In the genomic region with DNA sequence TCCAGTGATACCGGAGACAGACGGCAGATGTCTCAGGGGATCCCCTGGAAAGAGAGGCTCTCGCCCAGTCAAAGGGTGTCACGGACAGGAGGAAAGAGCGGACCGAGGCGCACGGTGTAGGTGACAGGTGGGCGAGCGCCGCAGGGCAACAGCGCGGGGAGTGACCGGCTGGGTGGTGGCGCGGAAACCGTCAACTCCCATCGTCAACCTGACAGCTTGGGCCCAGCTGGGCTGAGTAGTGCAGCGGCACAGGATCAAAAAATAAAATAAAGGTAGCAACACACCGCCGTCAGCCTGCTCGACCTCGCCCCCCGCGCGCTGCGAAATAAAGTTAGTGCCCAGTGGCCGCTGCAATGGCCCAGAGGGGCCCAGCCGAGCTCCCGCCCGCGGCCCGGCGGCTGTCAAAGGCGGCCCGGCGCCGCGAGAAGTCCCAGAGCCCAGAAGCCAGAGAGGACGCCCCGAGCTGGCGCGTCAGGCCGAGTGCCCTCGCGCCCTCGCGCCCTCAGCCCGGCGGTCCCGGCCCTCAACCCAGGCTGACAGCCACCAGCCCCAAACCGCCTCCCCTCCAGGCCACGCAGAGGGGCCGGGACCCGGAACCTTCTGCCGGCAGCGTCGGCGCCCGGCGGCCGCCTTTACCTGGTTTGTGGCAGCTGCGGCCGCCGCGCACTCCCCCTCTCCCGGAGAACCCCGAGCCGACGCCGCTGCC, we compare ENCODE assay signal across 8 cellular contexts. TPM values are rescaled to one million over a fixed set of nuclear protein-coding genes. Genes with fewer than 3 reads are reported as not detected.
DNase-seq lines count a peak whose midpoint lies in the region; ATAC-seq and TF ChIP-seq lines count a peak whose summit lies in the region.

A gene with protein sequence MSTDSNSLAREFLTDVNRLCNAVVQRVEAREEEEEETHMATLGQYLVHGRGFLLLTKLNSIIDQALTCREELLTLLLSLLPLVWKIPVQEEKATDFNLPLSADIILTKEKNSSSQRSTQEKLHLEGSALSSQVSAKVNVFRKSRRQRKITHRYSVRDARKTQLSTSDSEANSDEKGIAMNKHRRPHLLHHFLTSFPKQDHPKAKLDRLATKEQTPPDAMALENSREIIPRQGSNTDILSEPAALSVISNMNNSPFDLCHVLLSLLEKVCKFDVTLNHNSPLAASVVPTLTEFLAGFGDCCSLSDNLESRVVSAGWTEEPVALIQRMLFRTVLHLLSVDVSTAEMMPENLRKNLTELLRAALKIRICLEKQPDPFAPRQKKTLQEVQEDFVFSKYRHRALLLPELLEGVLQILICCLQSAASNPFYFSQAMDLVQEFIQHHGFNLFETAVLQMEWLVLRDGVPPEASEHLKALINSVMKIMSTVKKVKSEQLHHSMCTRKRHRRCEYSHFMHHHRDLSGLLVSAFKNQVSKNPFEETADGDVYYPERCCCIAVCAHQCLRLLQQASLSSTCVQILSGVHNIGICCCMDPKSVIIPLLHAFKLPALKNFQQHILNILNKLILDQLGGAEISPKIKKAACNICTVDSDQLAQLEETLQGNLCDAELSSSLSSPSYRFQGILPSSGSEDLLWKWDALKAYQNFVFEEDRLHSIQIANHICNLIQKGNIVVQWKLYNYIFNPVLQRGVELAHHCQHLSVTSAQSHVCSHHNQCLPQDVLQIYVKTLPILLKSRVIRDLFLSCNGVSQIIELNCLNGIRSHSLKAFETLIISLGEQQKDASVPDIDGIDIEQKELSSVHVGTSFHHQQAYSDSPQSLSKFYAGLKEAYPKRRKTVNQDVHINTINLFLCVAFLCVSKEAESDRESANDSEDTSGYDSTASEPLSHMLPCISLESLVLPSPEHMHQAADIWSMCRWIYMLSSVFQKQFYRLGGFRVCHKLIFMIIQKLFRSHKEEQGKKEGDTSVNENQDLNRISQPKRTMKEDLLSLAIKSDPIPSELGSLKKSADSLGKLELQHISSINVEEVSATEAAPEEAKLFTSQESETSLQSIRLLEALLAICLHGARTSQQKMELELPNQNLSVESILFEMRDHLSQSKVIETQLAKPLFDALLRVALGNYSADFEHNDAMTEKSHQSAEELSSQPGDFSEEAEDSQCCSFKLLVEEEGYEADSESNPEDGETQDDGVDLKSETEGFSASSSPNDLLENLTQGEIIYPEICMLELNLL (N-terminal part only) (minus strand): TSS at position 700 of the 706 bp plus-strand sequence. CDS start 36,489 bp downstream, outside the sequence.

- intact Hi-C loops in lower lobe of right lung (cut with DNase I): no loop called here

- DNase-seq in activated gamma-delta T cell treated with Interleukin-2 at 50 U/mL for 16 hours (peak; percentile 39), activated gamma-delta T cell (lab: John Stamatoyannopoulos, UW) (no peak), NCI-H146 treated with DMSO at 0.1 percent for 48 hours (lab: John Stamatoyannopoulos, UW; ENCODE audit: unreplicated experiment) (peak; percentile 56), ecto neural progenitor cell (ENCODE audit: low spot score) (peak; percentile 66), lower lobe of right lung (peak; percentile 70)
- DNase-seq in activated CD4-positive, alpha-beta T cell treated with anti-CD3 and anti-CD28 coated beads, Interleukin-2, amount 10 ng/mL, durations not matched to agents 7 days and 5 days: peak; percentile 69
- peak; percentile 38 to 43 for DNase-seq in stimulated activated CD8-positive, alpha-beta memory T cell treated with anti-CD3 and anti-CD28 coated beads, Interleukin-15, amount 100 ng/mL, for 48 hours (ENCODE audit: low read depth in 2 of 2)

- H3K4me1 ChIP-seq in lower lobe of right lung: peaks cover 44% of the 10 kb centered on the region

- no peaks in the 10 kb centered on the region for H3K9me3 Mint-ChIP-seq in activated CD4-positive, alpha-beta T cell treated with anti-CD3 and anti-CD28 coated beads, Interleukin-2, amount 10 ng/mL, durations not matched to agents 7 days and 5 days

- H3K9me3 ChIP-seq in lower lobe of right lung: no peaks in the 10 kb centered on the region

- peaks cover 18% of the 10 kb centered on the region for H3K36me3 Mint-ChIP-seq in activated CD4-positive, alpha-beta T cell treated with anti-CD3 and anti-CD28 coated beads, Interleukin-2, amount 10 ng/mL, durations not matched to agents 7 days and 5 days (ENCODE audit: low read depth)

- POLR2A ChIA-PET in activated CD4-positive, alpha-beta T cell treated with anti-CD3 and anti-CD28 coated beads, Interleukin-2, amount 10 ng/mL, durations not matched to agents 7 days and 5 days (lab: Charles Lee): interaction anchor here (1.3 kb wide), 1 partner anchor 9 kb away, joined by 4 read pairs; no protein-coding TSS in a partner anchor

- no peaks in the 10 kb centered on the region for H3K27me3 Mint-ChIP-seq in activated CD4-positive, alpha-beta T cell treated with anti-CD3 and anti-CD28 coated beads, Interleukin-2, amount 10 ng/mL, durations not matched to agents 7 days and 5 days

- TF ChIP-seq CTCF in lower lobe of right lung (IDR thresholded peaks at IDR 0.05): no peak

- H3K27me3 ChIP-seq in lower lobe of right lung (ENCODE audit: low read depth): no peaks in the 10 kb centered on the region

- ATAC-seq in HG02852 (IDR thresholded peaks at IDR 0.05; ENCODE audit: unreplicated experiment) (peak; percentile 52), lower lobe of right lung (peak; percentile 80 to 81)

- H3K4me3 Mint-ChIP-seq in activated CD4-positive, alpha-beta T cell treated with anti-CD3 and anti-CD28 coated beads, Interleukin-2, amount 10 ng/mL, durations not matched to agents 7 days and 5 days: peak within 1 kb of the TSS; percentile 92

- H3K27ac ChIP-seq in lower lobe of right lung: peak within 1 kb of the TSS; percentile 99

- no peaks in the 10 kb centered on the region for H3K36me3 ChIP-seq in lower lobe of right lung

- H3K4me3 ChIP-seq in lower lobe of right lung: peak within 1 kb of the TSS; percentile 95

- H3K4me1 Mint-ChIP-seq in activated CD4-positive, alpha-beta T cell treated with anti-CD3 and anti-CD28 coated beads, Interleukin-2, amount 10 ng/mL, durations not matched to agents 7 days and 5 days: peaks cover 52% of the 10 kb centered on the region

- peak within 1 kb of the TSS; percentile 97 for H3K27ac Mint-ChIP-seq in activated CD4-positive, alpha-beta T cell treated with anti-CD3 and anti-CD28 coated beads, Interleukin-2, amount 10 ng/mL, durations not matched to agents 7 days and 5 days

- CTCF ChIA-PET in activated CD4-positive, alpha-beta T cell treated with anti-CD3 and anti-CD28 coated beads, Interleukin-2, amount 10 ng/mL, durations not matched to agents 7 days and 5 days (lab: Charles Lee): interaction anchor here (0.7 to 2.8 kb wide), 8 partner anchors 8 to 105 kb away, joined by 3 to 13 read pairs (median 4); no protein-coding TSS in a partner anchor

RNA-seq across cellular contexts. Expression of the gene that starts here (rescaled TPM):
- total RNA-seq in activated CD4-positive, alpha-beta T cell treated with anti-CD3 and anti-CD28 coated beads, Interleukin-2, amount 10 ng/mL, durations not matched to agents 7 days and 5 days: 10 to 100 TPM; 24.7 to 26.8 TPM
- 72.4 TPM for total RNA-seq in lower lobe of right lung
